In the genomic region with DNA sequence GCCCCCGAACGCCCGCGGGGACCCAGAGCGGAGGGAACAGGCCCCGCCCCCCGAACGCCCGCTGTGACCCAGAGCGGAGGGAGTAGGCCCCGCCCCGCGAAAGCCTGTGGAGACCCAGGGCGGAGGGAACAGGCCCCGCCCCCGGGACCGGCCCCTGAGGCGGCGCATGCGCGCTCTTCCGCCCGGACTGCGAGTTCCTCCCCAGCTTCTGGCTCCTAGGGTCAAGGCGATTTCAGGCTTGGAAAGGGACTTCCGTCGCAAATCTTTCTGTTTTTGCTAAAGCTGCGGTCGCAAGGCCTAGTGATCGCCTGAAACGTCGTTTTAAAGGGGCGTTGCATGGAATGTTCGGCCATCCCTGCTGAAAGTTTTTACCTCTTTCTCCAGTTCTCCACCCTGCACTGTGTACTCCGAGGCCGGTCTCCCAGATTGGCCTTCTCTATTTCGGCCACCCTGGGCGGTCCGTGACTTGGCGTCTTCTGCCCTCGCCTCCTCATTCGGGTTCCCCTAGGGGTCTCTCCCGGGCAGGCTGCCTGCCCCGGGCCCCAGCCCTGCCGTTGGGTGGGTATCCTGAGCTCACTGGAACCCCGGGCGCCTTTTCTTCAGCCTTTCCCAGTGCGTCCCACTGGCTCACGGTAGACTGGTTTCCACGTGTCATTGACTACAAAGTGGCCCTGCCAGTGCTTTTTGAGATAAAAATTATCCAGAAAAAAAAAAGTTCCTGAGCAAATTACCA, we compare ENCODE assay signal across 8 cellular contexts. TPM values are rescaled to one million over a fixed set of nuclear protein-coding genes. Genes with fewer than 3 reads are reported as not detected.
DNase-seq lines count a peak whose midpoint lies in the region; ATAC-seq and TF ChIP-seq lines count a peak whose summit lies in the region.

No MANE protein-coding gene starts in this region.

- ATAC-seq in HG03432 (IDR thresholded peaks at IDR 0.05; ENCODE audit: unreplicated experiment): peak; percentile 93

- TF ChIP-seq CTCF in chondrocyte (IDR thresholded peaks at IDR 0.05): no peak

- no peaks in the 10 kb centered on the region for H3K36me3 Mint-ChIP-seq in chondrocyte (ENCODE audit: low read depth)

- peak overlapping the region; percentile 92 for H3K27ac Mint-ChIP-seq in chondrocyte (ENCODE audit: unreplicated experiment)

- no peaks in the 10 kb centered on the region for H3K9me3 Mint-ChIP-seq in chondrocyte (ENCODE audit: low read depth)

- peaks cover 34% of the 10 kb centered on the region for H3K4me1 Mint-ChIP-seq in chondrocyte (ENCODE audit: low read depth)

- peak; percentile 75 for TF ChIP-seq POLR2A in GM19193 (IDR thresholded peaks at IDR 0.05; ENCODE audit: extremely low read depth, insufficient read depth, insufficient read length)

- H3K27me3 Mint-ChIP-seq in chondrocyte (ENCODE audit: low read depth): no peaks in the 10 kb centered on the region

- DNase-seq in Ammon's horn (ENCODE audit: low spot score) (peak; percentile 97), NCI-H510A (lab: John Stamatoyannopoulos, UW) (peak; percentile 90), chondrocyte (ENCODE audit: low spot score) (peak; percentile 96), kidney tubule cell (ENCODE audit: low spot score) (peak; percentile 96)
- peak; percentile 93 to 95 for DNase-seq in activated CD4-positive, alpha-beta T cell treated with anti-CD3 and anti-CD28 coated beads for 24 hours (ENCODE audit: low read depth in 2 of 2)
- peak; percentile 92 to 95 for DNase-seq in stimulated activated CD4-positive, alpha-beta T cell treated with anti-CD3 and anti-CD28 coated beads, Interleukin-1b, Interleukin-23, amount 100 ng/mL, for 1 hour (ENCODE audit: low read depth in 2 of 2)

- H3K4me3 Mint-ChIP-seq in chondrocyte (ENCODE audit: unreplicated experiment): peak overlapping the region; percentile 86

RNA-seq across cellular contexts. Expression of a gene that starts 0.4 kb away (rescaled TPM):
- 6.6 to 10.0 TPM (median 9.3 TPM) in 3 replicates for total RNA-seq in chondrocyte

Comparison
In these comparisons a context has a peak if more than half of its experiments do, and no peak if none do; other contexts are left out.
1. Peak in every context shown above with its lines: DNase-seq and ATAC-seq.